ENCODE assay signal across 1 cellular context in genomic region chr6:159056941-159057340, GRCh38.
TF ChIP-seq lines count a peak whose summit lies in the region.

No MANE protein-coding gene starts in this region.

TF ChIP-seq in SK-N-SH, 30 proteins besides CTCF, POLR2A, EP300 and RAD21:
- no peak for TF ChIP-seq SIN3A (IDR thresholded peaks at IDR 0.05; ENCODE audit: borderline replicate concordance, low read depth, low read length)
- TF ChIP-seq POLR2AphosphoS5 (IDR thresholded peaks at IDR 0.05; ENCODE audit: low read depth, low read length) = no peak
- no peak for TF ChIP-seq SMC3 (IDR thresholded peaks at IDR 0.05; ENCODE audit: low read depth, low read length)
- TF ChIP-seq TCF12 (IDR thresholded peaks at IDR 0.05) = no peak
- TF ChIP-seq FOXM1 (IDR thresholded peaks at IDR 0.05; ENCODE audit: low read depth) = no peak
- no peak for TF ChIP-seq FOSL2 (IDR thresholded peaks at IDR 0.05; ENCODE audit: borderline replicate concordance, low read depth)
- no peak for TF ChIP-seq GATA2 (CRISPR knock-in tag; IDR thresholded peaks at IDR 0.05)
- no peak for TF ChIP-seq ZBTB33 (IDR thresholded peaks at IDR 0.05; ENCODE audit: borderline replicate concordance, low read depth)
- no peak for TF ChIP-seq MAX (IDR thresholded peaks at IDR 0.05; ENCODE audit: low read depth)
- TF ChIP-seq RFX5 (IDR thresholded peaks at IDR 0.05; ENCODE audit: low read length) = no peak
- no peak for TF ChIP-seq FOXJ3 (CRISPR knock-in tag; IDR thresholded peaks at IDR 0.05)
- TF ChIP-seq NRF1 (IDR thresholded peaks at IDR 0.05; ENCODE audit: low read depth, low read length) = no peak
- no peak for TF ChIP-seq EZH2phosphoT487 (IDR thresholded peaks at IDR 0.05; ENCODE audit: borderline replicate concordance, low read depth)
- no peak for TF ChIP-seq CHD2 (IDR thresholded peaks at IDR 0.05; ENCODE audit: low read length, partially characterized antibody)
- TF ChIP-seq YY1 (IDR thresholded peaks at IDR 0.05; ENCODE audit: low read depth) = no peak
- TF ChIP-seq IRF3 (IDR thresholded peaks at IDR 0.05; ENCODE audit: low read depth, low read length) = no peak
- TF ChIP-seq RCOR1 (IDR thresholded peaks at IDR 0.05; ENCODE audit: low read length) = no peak
- TF ChIP-seq REST (IDR thresholded peaks at IDR 0.05; ENCODE audit: low read depth, low read length) = no peak
- TF ChIP-seq RXRA (IDR thresholded peaks at IDR 0.05; ENCODE audit: borderline replicate concordance, low read depth) = no peak
